ENCODE assay signal across 8 cellular contexts in genomic region chr19:45443462-45444317, GRCh38. TPM values are rescaled to one million over a fixed set of nuclear protein-coding genes. Genes with fewer than 3 reads are reported as not detected.
DNase-seq lines count a peak whose midpoint lies in the region; ATAC-seq, FAIRE-seq and TF ChIP-seq lines count a peak whose summit lies in the region.

No MANE protein-coding gene starts in this region.

- peak; percentile 98 for FAIRE-seq in endothelial cell of umbilical vein (lab: Jason Lieb, UNC)

- no peaks in the 10 kb centered on the region for H4K20me1 ChIP-seq in endothelial cell of umbilical vein (replicated peaks; ENCODE audit: control insufficient read depth, extremely low read depth, insufficient read depth, low read length)

- H3K27me3 Mint-ChIP-seq in activated CD8-positive, alpha-beta memory T cell treated with anti-CD3 and anti-CD28 coated beads, Interleukin-2, amount 10 ng/mL, durations not matched to agents 7 days and 5 days, result no peaks in the 10 kb centered on the region
- no peaks in the 10 kb centered on the region for H3K27me3 Mint-ChIP-seq in memory B cell

- H3K9me1 ChIP-seq in endothelial cell of umbilical vein (replicated peaks; ENCODE audit: control insufficient read depth, extremely low read depth, insufficient read depth, low read length), result no peaks in the 10 kb centered on the region

- H3K9me3 ChIP-seq in AG04450 (ENCODE audit: control insufficient read depth, insufficient read depth, low read length), result no peaks in the 10 kb centered on the region
- no peaks in the 10 kb centered on the region for H3K9me3 ChIP-seq in endothelial cell of umbilical vein (replicated peaks; ENCODE audit: control insufficient read depth, insufficient read depth, low read length)

- CTCF ChIA-PET in AG04450 (lab: Charles Lee) (no interaction called here), endothelial cell of umbilical vein (lab: Charles Lee) (interaction anchor here (8.6 kb wide), 1 partner anchor 35 kb away, joined by 891 read pairs; no protein-coding TSS in a partner anchor)
- CTCF ChIA-PET in activated CD8-positive, alpha-beta memory T cell treated with anti-CD3 and anti-CD28 coated beads, Interleukin-2, amount 10 ng/mL, durations not matched to agents 7 days and 5 days (lab: Charles Lee), result interaction anchor here (1.0 to 27.8 kb wide), 3 partner anchors 12 to 38 kb away, joined by 3 to 1113 read pairs (median 29); partner anchors contain the start of gene FOSB

- POLR2A ChIA-PET in AG04450 (lab: Yijun Ruan, JAX), result no interaction called here
- POLR2A ChIA-PET in endothelial cell of umbilical vein (lab: Charles Lee), result no interaction called here

- intact Hi-C loops in endothelial cell of umbilical vein (cut with micrococcal nuclease), result loop anchor here (1.0 kb wide), 3 partner anchors 12 to 35 kb away; partner anchors contain the start of gene FOSB

- peak overlapping the region; percentile 80 for H3K27ac Mint-ChIP-seq in activated CD8-positive, alpha-beta memory T cell treated with anti-CD3 and anti-CD28 coated beads, Interleukin-2, amount 10 ng/mL, durations not matched to agents 7 days and 5 days
- peak overlapping the region; percentile 100 for H3K27ac Mint-ChIP-seq in memory B cell
- H3K27ac Mint-ChIP-seq in stimulated activated effector memory CD8-positive, alpha-beta T cell treated with anti-CD3 and anti-CD28 coated beads, Interleukin-12 subunit alpha, Interleukin-12 subunit beta, amount 100 ng/mL, for 72 hours, result peak overlapping the region; percentile 98

- H3K4me1 Mint-ChIP-seq in activated CD8-positive, alpha-beta memory T cell treated with anti-CD3 and anti-CD28 coated beads, Interleukin-2, amount 10 ng/mL, durations not matched to agents 7 days and 5 days, result peaks cover 48% of the 10 kb centered on the region
- H3K4me1 Mint-ChIP-seq in memory B cell, result peaks cover 44% of the 10 kb centered on the region
- H3K4me1 Mint-ChIP-seq in stimulated activated effector memory CD8-positive, alpha-beta T cell treated with anti-CD3 and anti-CD28 coated beads, Interleukin-12 subunit alpha, Interleukin-12 subunit beta, amount 100 ng/mL, for 72 hours, result peaks cover 72% of the 10 kb centered on the region

- no peak for TF ChIP-seq CTCF in AG04450 (IDR thresholded peaks at IDR 0.05; ENCODE audit: low read depth, low read length)
- TF ChIP-seq CTCF in GM13977 (IDR thresholded peaks at IDR 0.05; ENCODE audit: extremely low read depth, insufficient read depth, missing control alignments), result no peak
- no peak for TF ChIP-seq CTCF in endothelial cell of umbilical vein (IDR thresholded peaks at IDR 0.05; ENCODE audit: extremely low read depth in 1 of 2, insufficient read depth in 1 of 2, low read depth in 1 of 2, low read length in 2 of 2)

- peak; percentile 9 for ATAC-seq in activated CD8-positive, alpha-beta memory T cell treated with anti-CD3 and anti-CD28 coated beads, Interleukin-2, amount 10 ng/mL, durations not matched to agents 7 days and 5 days
- peak; percentile 12 for ATAC-seq in memory B cell (ENCODE audit: low read depth)
- ATAC-seq in stimulated activated effector memory CD8-positive, alpha-beta T cell treated with anti-CD3 and anti-CD28 coated beads, Interleukin-12 subunit alpha, Interleukin-12 subunit beta, amount 100 ng/mL, for 72 hours, result peak; percentile 40
- no peak for ATAC-seq in GM21528 (IDR thresholded peaks at IDR 0.05; ENCODE audit: low FRiP score, unreplicated experiment)

- TF ChIP-seq POLR2A in endothelial cell of umbilical vein (IDR thresholded peaks at IDR 0.05; ENCODE audit: low read depth, low read length), result peak; percentile 44

- peaks cover 2% of the 10 kb centered on the region for H3K36me3 Mint-ChIP-seq in activated CD8-positive, alpha-beta memory T cell treated with anti-CD3 and anti-CD28 coated beads, Interleukin-2, amount 10 ng/mL, durations not matched to agents 7 days and 5 days
- H3K36me3 Mint-ChIP-seq in memory B cell, result peaks cover 2% of the 10 kb centered on the region
- peaks cover 21% of the 10 kb centered on the region for H3K36me3 Mint-ChIP-seq in stimulated activated effector memory CD8-positive, alpha-beta T cell treated with anti-CD3 and anti-CD28 coated beads, Interleukin-12 subunit alpha, Interleukin-12 subunit beta, amount 100 ng/mL, for 72 hours

- H3K4me3 Mint-ChIP-seq in activated CD8-positive, alpha-beta memory T cell treated with anti-CD3 and anti-CD28 coated beads, Interleukin-2, amount 10 ng/mL, durations not matched to agents 7 days and 5 days, result peak overlapping the region; percentile 73
- H3K4me3 Mint-ChIP-seq in memory B cell, result peak overlapping the region; percentile 97
- H3K4me3 Mint-ChIP-seq in stimulated activated effector memory CD8-positive, alpha-beta T cell treated with anti-CD3 and anti-CD28 coated beads, Interleukin-12 subunit alpha, Interleukin-12 subunit beta, amount 100 ng/mL, for 72 hours, result peak overlapping the region; percentile 90

- no peak for DNase-seq in AG04450 (ENCODE audit: low read depth, low spot score)
- peak; percentile 71 for DNase-seq in GM13977 (ENCODE audit: low spot score)
- peak; percentile 29 for DNase-seq in NCI-H2227 treated with DMSO at 0.1 percent for 48 hours (lab: John Stamatoyannopoulos, UW)
- peak; percentile 77 for DNase-seq in activated CD8-positive, alpha-beta memory T cell treated with anti-CD3 and anti-CD28 coated beads, Interleukin-2, amount 10 ng/mL, durations not matched to agents 7 days and 5 days
- peak; percentile 93 for DNase-seq in endothelial cell of umbilical vein (ENCODE audit: low read depth, low spot score)
- peak; percentile 64 to 75 for DNase-seq in memory B cell (ENCODE audit: low spot score in 2 of 2)
- peak; percentile 56 to 84 for DNase-seq in stimulated activated effector memory CD8-positive, alpha-beta T cell treated with anti-CD3 and anti-CD28 coated beads, Interleukin-12 subunit alpha, Interleukin-12 subunit beta, amount 100 ng/mL, for 72 hours (ENCODE audit: low spot score in 2 of 2)

- in situ Hi-C loops in GM13977 (cut with MboI; ENCODE audit: low pct_unique_long_range_greater_than_20kb, low sequenced_read_pairs, unreplicated experiment), result loop anchor here (5.0 kb wide), 1 partner anchor 34 kb away; no protein-coding TSS in a partner anchor

- H3K4me1 ChIP-seq in endothelial cell of umbilical vein (ENCODE audit: control insufficient read depth, extremely low read depth, insufficient read depth, low read length), result peaks cover 17% of the 10 kb centered on the region

- dilution Hi-C loops in endothelial cell of umbilical vein (cut with MboI; ENCODE audit: extremely low pct_ligation_motif_present, low sequenced_read_pairs), result no loop called here

- no peaks in the 10 kb centered on the region for H3K36me3 ChIP-seq in endothelial cell of umbilical vein (ENCODE audit: control insufficient read depth in 2 of 2, extremely low read depth in 1 of 2, insufficient read depth in 2 of 2, low read length in 2 of 2)

- H2AFZ ChIP-seq in endothelial cell of umbilical vein (ENCODE audit: low read depth, low read length), result peak overlapping the region; percentile 12

- H3K4me3 ChIP-seq in AG04450 (ENCODE audit: low read depth, low read length) (peak overlapping the region; percentile 60), endothelial cell of umbilical vein (replicated peaks in 1 of 3; ENCODE audit: insufficient read depth in 1 of 3, low read depth in 1 of 3, low read length in 3 of 3) (peak overlapping the region in 2 of 3 experiments; percentile 25 to 39)

- BruUV-seq in endothelial cell of umbilical vein (replicated peaks; lab: Mats Ljungman, UMichigan), result TSS peak; percentile 69

- H3K27ac ChIP-seq in AG04450 (ENCODE audit: low read depth, low read length), result peak overlapping the region; percentile 85
- peak overlapping the region; percentile 89 for H3K27ac ChIP-seq in endothelial cell of umbilical vein (ENCODE audit: insufficient read depth, low read depth, low read length)

- H3K9ac ChIP-seq in endothelial cell of umbilical vein (replicated peaks; ENCODE audit: extremely low read depth, insufficient read depth, low read length), result peak overlapping the region; percentile 88

- no peaks in the 10 kb centered on the region for H3K9me3 Mint-ChIP-seq in activated CD8-positive, alpha-beta memory T cell treated with anti-CD3 and anti-CD28 coated beads, Interleukin-2, amount 10 ng/mL, durations not matched to agents 7 days and 5 days (ENCODE audit: low read depth)
- no peaks in the 10 kb centered on the region for H3K9me3 Mint-ChIP-seq in memory B cell
- no peaks in the 10 kb centered on the region for H3K9me3 Mint-ChIP-seq in stimulated activated effector memory CD8-positive, alpha-beta T cell treated with anti-CD3 and anti-CD28 coated beads, Interleukin-12 subunit alpha, Interleukin-12 subunit beta, amount 100 ng/mL, for 72 hours

- peak overlapping the region; percentile 60 for H3K4me2 ChIP-seq in endothelial cell of umbilical vein (ENCODE audit: insufficient read depth, low read length)

- H3K27me3 ChIP-seq in AG04450 (ENCODE audit: control insufficient read depth, insufficient read depth, low read length) (no peaks in the 10 kb centered on the region), endothelial cell of umbilical vein (ENCODE audit: control insufficient read depth in 2 of 2, insufficient read depth in 2 of 2, low read length in 2 of 2) (no peaks in the 10 kb centered on the region)

- H3K79me2 ChIP-seq in endothelial cell of umbilical vein (ENCODE audit: control insufficient read depth, insufficient read depth, low read length), result no peaks in the 10 kb centered on the region

RNA-seq across cellular contexts. Expression of gene ERCC1, which starts 20.0 kb away (rescaled TPM):
- polyA plus RNA-seq in AG04450 (2011; rRNA removed), result 75.8 and 113 TPM in 2 replicates
- 85.5 and 126 TPM in 2 replicates for polyA minus RNA-seq in AG04450 (2011; rRNA and poly(A)+ RNA removed)
- 10 to 100 TPM; 62.5 to 73.4 TPM for total RNA-seq in activated CD8-positive, alpha-beta memory T cell treated with anti-CD3 and anti-CD28 coated beads, Interleukin-2, amount 10 ng/mL, durations not matched to agents 7 days and 5 days
- 81.8 and 82.6 TPM in 2 replicates for total RNA-seq in endothelial cell of umbilical vein
- 126 and 146 TPM in 2 replicates for polyA plus RNA-seq in endothelial cell of umbilical vein
- 93.4 and 111 TPM in 2 replicates for polyA plus RNA-seq in endothelial cell of umbilical vein (2011; cell fraction: cytosol; rRNA removed)
- 103 and 106 TPM in 2 replicates for polyA plus RNA-seq in endothelial cell of umbilical vein (2011; cell fraction: nucleus; rRNA removed)
- polyA plus RNA-seq in endothelial cell of umbilical vein (2012), result 88.7 and 94.4 TPM in 2 replicates
- polyA minus RNA-seq in endothelial cell of umbilical vein, result 59.3 and 63.8 TPM in 2 replicates
- 38.5 TPM for polyA minus RNA-seq in endothelial cell of umbilical vein (2011; cell fraction: cytosol; rRNA and poly(A)+ RNA removed)
- polyA minus RNA-seq in endothelial cell of umbilical vein (2011; cell fraction: nucleus; rRNA and poly(A)+ RNA removed), result 27.0 and 27.3 TPM in 2 replicates

RNA-seq across cellular contexts. Expression of gene FOSB, which starts 24.1 kb away (rescaled TPM):
- polyA plus RNA-seq in AG04450 (2011; rRNA removed), result 1.3 and 1.7 TPM in 2 replicates
- polyA minus RNA-seq in AG04450 (2011; rRNA and poly(A)+ RNA removed), result 12.2 and 19.2 TPM in 2 replicates
- 10 to 100 TPM in 1 of 2 experiments, 1 to 10 TPM in 1; 5.6 to 98.6 TPM for total RNA-seq in activated CD8-positive, alpha-beta memory T cell treated with anti-CD3 and anti-CD28 coated beads, Interleukin-2, amount 10 ng/mL, durations not matched to agents 7 days and 5 days
- total RNA-seq in endothelial cell of umbilical vein, result 2.0 and 23.0 TPM in 2 replicates
- polyA plus RNA-seq in endothelial cell of umbilical vein, result 9.8 and 10.7 TPM in 2 replicates
- polyA plus RNA-seq in endothelial cell of umbilical vein (2011; cell fraction: cytosol; rRNA removed), result 4.8 and 16.0 TPM in 2 replicates
- 128 and 173 TPM in 2 replicates for polyA plus RNA-seq in endothelial cell of umbilical vein (2011; cell fraction: nucleus; rRNA removed)
- polyA plus RNA-seq in endothelial cell of umbilical vein (2012), result 6.2 and 6.4 TPM in 2 replicates
- 21.5 and 27.3 TPM in 2 replicates for polyA minus RNA-seq in endothelial cell of umbilical vein
- 7.1 TPM for polyA minus RNA-seq in endothelial cell of umbilical vein (2011; cell fraction: cytosol; rRNA and poly(A)+ RNA removed)
- 89.3 and 169 TPM in 2 replicates for polyA minus RNA-seq in endothelial cell of umbilical vein (2011; cell fraction: nucleus; rRNA and poly(A)+ RNA removed)

RNA-seq across cellular contexts. Expression of gene POLR1G, which starts 37.2 kb away (rescaled TPM):
- polyA plus RNA-seq in AG04450 (2011; rRNA removed) (3.0 and 3.2 TPM in 2 replicates), endothelial cell of umbilical vein (6.6 and 6.7 TPM in 2 replicates)
- polyA minus RNA-seq in AG04450 (2011; rRNA and poly(A)+ RNA removed), result 2.4 and 3.1 TPM in 2 replicates
- 10 to 100 TPM in 1 of 2 experiments, 1 to 10 TPM in 1; 8.9 to 12.2 TPM for total RNA-seq in activated CD8-positive, alpha-beta memory T cell treated with anti-CD3 and anti-CD28 coated beads, Interleukin-2, amount 10 ng/mL, durations not matched to agents 7 days and 5 days
- total RNA-seq in endothelial cell of umbilical vein, result 18.0 and 19.5 TPM in 2 replicates
- 7.9 and 8.1 TPM in 2 replicates for polyA plus RNA-seq in endothelial cell of umbilical vein (2011; cell fraction: cytosol; rRNA removed)
- 4.1 and 5.9 TPM in 2 replicates for polyA plus RNA-seq in endothelial cell of umbilical vein (2011; cell fraction: nucleus; rRNA removed)
- polyA plus RNA-seq in endothelial cell of umbilical vein (2012), result 8.4 and 9.8 TPM in 2 replicates
- 4.0 and 5.3 TPM in 2 replicates for polyA minus RNA-seq in endothelial cell of umbilical vein
- polyA minus RNA-seq in endothelial cell of umbilical vein (2011; cell fraction: cytosol; rRNA and poly(A)+ RNA removed), result 10.7 TPM
- 1.6 and 2.1 TPM in 2 replicates for polyA minus RNA-seq in endothelial cell of umbilical vein (2011; cell fraction: nucleus; rRNA and poly(A)+ RNA removed)

RNA-seq across cellular contexts. Expression of gene PPP1R13L, which starts 38.8 kb away (rescaled TPM):
- polyA plus RNA-seq in AG04450 (2011; rRNA removed), result 2.4 and 5.1 TPM in 2 replicates
- polyA minus RNA-seq in AG04450 (2011; rRNA and poly(A)+ RNA removed), result 2.5 and 4.3 TPM in 2 replicates
- total RNA-seq in activated CD8-positive, alpha-beta memory T cell treated with anti-CD3 and anti-CD28 coated beads, Interleukin-2, amount 10 ng/mL, durations not matched to agents 7 days and 5 days, result 10 to 100 TPM in 1 of 2 experiments, 1 to 10 TPM in 1; 6.4 to 11.7 TPM
- total RNA-seq in endothelial cell of umbilical vein, result 77.4 and 84.4 TPM in 2 replicates
- polyA plus RNA-seq in endothelial cell of umbilical vein, result 27.8 and 28.5 TPM in 2 replicates
- 24.4 and 38.4 TPM in 2 replicates for polyA plus RNA-seq in endothelial cell of umbilical vein (2011; cell fraction: cytosol; rRNA removed)
- polyA plus RNA-seq in endothelial cell of umbilical vein (2011; cell fraction: nucleus; rRNA removed), result 55.0 and 63.4 TPM in 2 replicates
- 38.0 and 43.8 TPM in 2 replicates for polyA plus RNA-seq in endothelial cell of umbilical vein (2012)
- polyA minus RNA-seq in endothelial cell of umbilical vein, result 16.3 and 23.6 TPM in 2 replicates
- polyA minus RNA-seq in endothelial cell of umbilical vein (2011; cell fraction: cytosol; rRNA and poly(A)+ RNA removed), result 14.8 TPM
- polyA minus RNA-seq in endothelial cell of umbilical vein (2011; cell fraction: nucleus; rRNA and poly(A)+ RNA removed), result 15.7 and 21.1 TPM in 2 replicates

RNA-seq across cellular contexts. Expression of gene RTN2, which starts 53.2 kb away (rescaled TPM):
- polyA plus RNA-seq in AG04450 (2011; rRNA removed) (13.6 and 15.5 TPM in 2 replicates), endothelial cell of umbilical vein (21.0 and 22.5 TPM in 2 replicates)
- 9.9 and 17.8 TPM in 2 replicates for polyA minus RNA-seq in AG04450 (2011; rRNA and poly(A)+ RNA removed)
- total RNA-seq in activated CD8-positive, alpha-beta memory T cell treated with anti-CD3 and anti-CD28 coated beads, Interleukin-2, amount 10 ng/mL, durations not matched to agents 7 days and 5 days, result 1 to 10 TPM; 3.1 to 4.3 TPM
- 12.0 and 12.9 TPM in 2 replicates for total RNA-seq in endothelial cell of umbilical vein
- polyA plus RNA-seq in endothelial cell of umbilical vein (2011; cell fraction: cytosol; rRNA removed), result 10.5 and 13.6 TPM in 2 replicates
- 6.2 and 6.8 TPM in 2 replicates for polyA plus RNA-seq in endothelial cell of umbilical vein (2011; cell fraction: nucleus; rRNA removed)
- 13.1 and 21.4 TPM in 2 replicates for polyA plus RNA-seq in endothelial cell of umbilical vein (2012)
- 6.5 and 11.9 TPM in 2 replicates for polyA minus RNA-seq in endothelial cell of umbilical vein
- polyA minus RNA-seq in endothelial cell of umbilical vein (2011; cell fraction: cytosol; rRNA and poly(A)+ RNA removed), result 3.3 TPM
- 1.8 and 7.0 TPM in 2 replicates for polyA minus RNA-seq in endothelial cell of umbilical vein (2011; cell fraction: nucleus; rRNA and poly(A)+ RNA removed)
